ENCODE assay signal across 14 cellular contexts in genomic region chr12:6507102-6507998, GRCh38. TPM values are rescaled to one million over a fixed set of nuclear protein-coding genes. Genes with fewer than 3 reads are reported as not detected.
DNase-seq lines count a peak whose midpoint lies in the region; ATAC-seq, FAIRE-seq and TF ChIP-seq lines count a peak whose summit lies in the region.
"Had no signal": no experiment of that assay in that cellular context is flagged by ENCODE, and none has a peak within 500 bp of the region (broad histone marks: within the 10 kb centered on the region; RNA-seq: fewer than 3 reads in every experiment).

No MANE protein-coding gene starts in this region.

- H4K20me1 ChIP-seq in IMR-90 (ENCODE audit: insufficient read depth, low read length): no peaks in the 10 kb centered on the region

- no peak for TF ChIP-seq POLR2A in A549 (IDR thresholded peaks at IDR 0.05; ENCODE audit: low read length)
- TF ChIP-seq POLR2A in IMR-90 (IDR thresholded peaks at IDR 0.05; ENCODE audit: low read depth, low read length): no peak

- H3K27ac ChIP-seq in A549 (peak overlapping the region; percentile 25 to 55; a peak in 4 of 6 replicates), IMR-90 (ENCODE audit: insufficient read depth, low read length) (peak overlapping the region; percentile 93)
- H3K27ac ChIP-seq: Peyer's patch, tibial nerve had no signal

- peak overlapping the region; percentile 97 for H2BK15ac ChIP-seq in IMR-90 (ENCODE audit: low read depth, low read length)

- peak overlapping the region; percentile 96; the same call in 1 of the 2 replicates for H3K23ac ChIP-seq in IMR-90 (ENCODE audit: low read depth, low read length)

- H3K4ac ChIP-seq in IMR-90 (ENCODE audit: low read depth, low read length): peak overlapping the region; percentile 96

- H2AFZ ChIP-seq in IMR-90 (replicated peaks; ENCODE audit: low read length, poor library complexity): peak overlapping the region; percentile 63

- H3K4me1 ChIP-seq in A549: no peaks in the 10 kb centered on the region
- peaks cover 10% of the 10 kb centered on the region for H3K4me1 ChIP-seq in IMR-90 (ENCODE audit: control insufficient read depth, insufficient read depth, low read length)
- H3K4me1 ChIP-seq: Peyer's patch, tibial nerve had no signal

- peak overlapping the region; percentile 88; the same call in 1 of the 2 replicates for H3K56ac ChIP-seq in IMR-90 (ENCODE audit: extremely low read depth, insufficient read depth, low read length)

- WGBS in A549 (ENCODE audit: missing lambda C conversion rate): 96% methylated on average over 12 of the region's 12 CpGs
- WGBS in IMR-90 (ENCODE audit: extremely low coverage in 2 of 2, insufficient read length in 1 of 2), 2 experiments: 80% methylated on average over 1 of the region's 12 CpGs; no CpG with 5 or more reads in 1 of the 2 experiments

- POLR2A ChIA-PET in A549 (lab: Yijun Ruan, JAX): no interaction called here
- POLR2A ChIA-PET in IMR-90 (lab: Charles Lee; ENCODE audit: unreplicated experiment): interaction anchor here (1.3 kb wide), 1 partner anchor 27 kb away, joined by 15 read pairs; the partner anchor contains the start of gene GAPDH

- peak overlapping the region; percentile 97 for H2BK120ac ChIP-seq in IMR-90 (ENCODE audit: low read depth, low read length)

- H2AK5ac ChIP-seq in IMR-90 (ENCODE audit: low read depth, low read length): peak overlapping the region; percentile 93

- H3K79me1 ChIP-seq in IMR-90 (ENCODE audit: low read depth in 1 of 2, low read length in 2 of 2): peaks cover 42 to 60% of the 10 kb centered on the region in 2 experiments

- peak overlapping the region; percentile 99 for H4K5ac ChIP-seq in IMR-90 (ENCODE audit: low read depth, low read length)

- H3K4me3 ChIP-seq in A549: no peak overlapping the region
- no peak overlapping the region for H3K4me3 ChIP-seq in IMR-90 (ENCODE audit: insufficient read depth, low read depth, low read length)
- no peak overlapping the region for H3K4me3 ChIP-seq in bronchial epithelial cell (ENCODE audit: low read depth, low read length)
- H3K4me3 ChIP-seq: Peyer's patch, tibial nerve had no signal

- in situ Hi-C loops in IMR-90 (cut with MboI; ENCODE audit: low sequenced_read_pairs): no loop called here
- in situ Hi-C loops in ACHN (cut with HindIII; ENCODE audit: low pct_ligation_motif_present, low pct_unique_long_range_greater_than_20kb, low sequenced_read_pairs): no loop called here

- H3K4me2 ChIP-seq in A549 (no peak overlapping the region), IMR-90 (ENCODE audit: low read depth, low read length) (no peak overlapping the region)

- CTCF ChIA-PET in A549 (lab: Yijun Ruan, JAX): interaction anchor here (0.9 to 1.8 kb wide), 5 partner anchors 8 to 42 kb away, joined by 3 to 4 read pairs (median 3); no protein-coding TSS in a partner anchor
- CTCF ChIA-PET in IMR-90 (lab: Yijun Ruan, JAX): interaction anchor here (0.6 to 0.7 kb wide), 3 partner anchors 12 to 328 kb away, joined by 3 to 6 read pairs (median 4); no protein-coding TSS in a partner anchor

- TF ChIP-seq RAD21 in A549 (conservative IDR thresholded peaks at IDR 0.05 in 1 of 2, IDR thresholded peaks at IDR 0.05 in 1 of 2) (no peak), IMR-90 (IDR thresholded peaks at IDR 0.05; ENCODE audit: low read length) (no peak)

- dilution Hi-C loops in IMR-90 (cut with HindIII; ENCODE audit: low sequenced_read_pairs, unreplicated experiment): no loop called here

- no TSS peak for BruUV-seq in IMR-90 (replicated peaks; lab: Mats Ljungman, UMichigan)

- peaks cover 19% of the 10 kb centered on the region for H3K36me3 ChIP-seq in IMR-90 (ENCODE audit: control insufficient read depth, insufficient read depth, low read length)
- H3K36me3 ChIP-seq in bronchial epithelial cell (ENCODE audit: control insufficient read depth, insufficient read depth, low read length): peaks cover 9% of the 10 kb centered on the region

- H2BK20ac ChIP-seq in IMR-90 (ENCODE audit: low read depth, low read length): peak overlapping the region; percentile 90

- DNase-seq in A549 (ENCODE audit: low read depth in 1 of 2, low spot score in 1 of 2) (no peak), IMR-90 (peak; percentile 42), bronchial epithelial cell (ENCODE audit: low read depth) (peak; percentile 53), islet precursor cell (peak; percentile 61), putamen (ENCODE audit: low spot score) (no peak), ACHN (no peak)
- DNase-seq in stimulated activated CD4-positive, alpha-beta T cell treated with anti-CD3 and anti-CD28 coated beads, Interleukin-4, amount 100 ng/mL, for 24 hours: no peak
- DNase-seq: activated T-cell treated with anti-CD3 and anti-CD28 coated beads, Interleukin-2, amount 50 U/mL, for 4 hours; cerebellar nuclear complex; midbrain; Peyer's patch had no signal

- no peak for ATAC-seq in A549
- peak; percentile 86 for ATAC-seq in IMR-90 (ENCODE audit: low read depth)
- no peak for ATAC-seq in HG03342 (IDR thresholded peaks at IDR 0.05; ENCODE audit: unreplicated experiment)
- ATAC-seq: activated T-cell treated with anti-CD3 and anti-CD28 coated beads, Interleukin-2, amount 50 U/mL, for 4 hours; sciatic nerve had no signal

- H4K91ac ChIP-seq in IMR-90 (ENCODE audit: insufficient read depth, low read depth, low read length): peak overlapping the region; percentile 96

- peak overlapping the region; percentile 94 for H3K14ac ChIP-seq in IMR-90 (replicated peaks; ENCODE audit: low read depth, low read length)

- H3K18ac ChIP-seq in IMR-90 (ENCODE audit: low read depth, low read length): peak overlapping the region; percentile 100

- peak overlapping the region; percentile 37; the same call in 1 of the 2 replicates for H3K9ac ChIP-seq in IMR-90 (ENCODE audit: low read depth, low read length)

- intact Hi-C loops in IMR-90 (cut with micrococcal nuclease): no loop called here

- no peak for TF ChIP-seq CTCF in A549 (IDR thresholded peaks at IDR 0.05)
- no peak for TF ChIP-seq CTCF in IMR-90 (conservative IDR thresholded peaks at IDR 0.05; ENCODE audit: low read depth, low read length)
- TF ChIP-seq CTCF in bronchial epithelial cell (IDR thresholded peaks at IDR 0.05; ENCODE audit: insufficient read depth, low read length, severe bottlenecking): no peak

- no peaks in the 10 kb centered on the region; the same call in none of the 2 replicates for H3K9me1 ChIP-seq in IMR-90 (ENCODE audit: insufficient read depth, low read length)

- peak overlapping the region; percentile 93 for H2AK9ac ChIP-seq in IMR-90 (replicated peaks; ENCODE audit: low read depth, low read length, poor library complexity)

- peak overlapping the region; percentile 98 to 99 for H4K8ac ChIP-seq in IMR-90 (ENCODE audit: low read depth in 2 of 2, low read length in 2 of 2)

- FAIRE-seq in A549 (lab: Jason Lieb, UNC): no peak
- no peak for FAIRE-seq in bronchial epithelial cell (lab: Jason Lieb, UNC)

- H2BK5ac ChIP-seq in IMR-90 (ENCODE audit: low read depth, low read length, poor library complexity, severe bottlenecking): peak overlapping the region; percentile 97

- TF ChIP-seq EP300 in A549 (IDR thresholded peaks at IDR 0.05): no peak

- no peaks in the 10 kb centered on the region for H3K27me3 ChIP-seq in IMR-90 (ENCODE audit: control insufficient read depth, insufficient read depth, low read length)
- no peaks in the 10 kb centered on the region for H3K27me3 ChIP-seq in bronchial epithelial cell (ENCODE audit: control insufficient read depth, insufficient read depth, low read length)
- H3K27me3 ChIP-seq: Peyer's patch, tibial nerve had no signal

- H3K9me3 ChIP-seq in A549: no peaks in the 10 kb centered on the region
- no peaks in the 10 kb centered on the region for H3K9me3 ChIP-seq in IMR-90 (ENCODE audit: control insufficient read depth, insufficient read depth, low read length)
- H3K9me3 ChIP-seq: Peyer's patch, tibial nerve had no signal

RNA-seq across cellular contexts. Expression of gene NCAPD2, which starts 13.4 kb away (rescaled TPM):
- 130 and 145 TPM in 2 replicates for polyA plus RNA-seq in A549 (2011; rRNA removed)
- polyA plus RNA-seq in A549 (2012; cell fraction: cytosol; rRNA removed): 86.9 and 90.0 TPM in 2 replicates
- polyA plus RNA-seq in A549 (2012; cell fraction: nucleus; rRNA removed): 124 and 125 TPM in 2 replicates
- 76.1 to 82.0 TPM (median 77.3 TPM) in 3 replicates for polyA plus RNA-seq in A549 (2017; fragmentation: RNase III; extraction: RNeasy Plus Mini Kit Qiagen cat#74134 plus additional on column Dnase treatment)
- polyA minus RNA-seq in A549 (2011; rRNA and poly(A)+ RNA removed): 163 and 187 TPM in 2 replicates
- 52.8 and 57.9 TPM in 2 replicates for total RNA-seq in IMR-90 (2012; rRNA removed)
- 35.6 and 40.9 TPM in 2 replicates for polyA plus RNA-seq in IMR-90 (2012; rRNA removed)
- 24.1 and 33.8 TPM in 2 replicates for polyA plus RNA-seq in IMR-90 (2012; cell fraction: cytosol; rRNA removed)
- polyA plus RNA-seq in IMR-90 (2012; cell fraction: nucleus; rRNA removed; ENCODE audit: low replicate concordance): 21.1 and 24.2 TPM in 2 replicates
- 14.7 and 17.9 TPM in 2 replicates for total RNA-seq in bronchial epithelial cell

RNA-seq across cellular contexts. Expression of gene MRPL51, which starts 14.3 kb away (rescaled TPM):
- polyA plus RNA-seq in A549 (2011; rRNA removed): 181 and 337 TPM in 2 replicates
- polyA plus RNA-seq in A549 (2012; cell fraction: cytosol; rRNA removed): 198 and 262 TPM in 2 replicates
- polyA plus RNA-seq in A549 (2012; cell fraction: nucleus; rRNA removed): 65.6 and 118 TPM in 2 replicates
- polyA plus RNA-seq in A549 (2017; fragmentation: RNase III; extraction: RNeasy Plus Mini Kit Qiagen cat#74134 plus additional on column Dnase treatment): 260 to 272 TPM (median 265 TPM) in 3 replicates
- 33.9 and 50.6 TPM in 2 replicates for polyA minus RNA-seq in A549 (2011; rRNA and poly(A)+ RNA removed)
- 80.1 and 126 TPM in 2 replicates for total RNA-seq in IMR-90 (2012; rRNA removed)
- polyA plus RNA-seq in IMR-90 (2012; rRNA removed): 151 and 160 TPM in 2 replicates
- polyA plus RNA-seq in IMR-90 (2012; cell fraction: cytosol; rRNA removed): 68.0 and 178 TPM in 2 replicates
- 16.5 and 43.9 TPM in 2 replicates for polyA plus RNA-seq in IMR-90 (2012; cell fraction: nucleus; rRNA removed; ENCODE audit: low replicate concordance)
- total RNA-seq in bronchial epithelial cell: 61.1 and 102 TPM in 2 replicates

RNA-seq across cellular contexts. Expression of gene GAPDH, which starts 27.0 kb away (rescaled TPM):
- polyA plus RNA-seq in A549 (2011; rRNA removed): 10,036 and 10,800 TPM in 2 replicates
- polyA plus RNA-seq in A549 (2012; cell fraction: cytosol; rRNA removed): 21,407 and 21,524 TPM in 2 replicates
- 14,086 and 20,182 TPM in 2 replicates for polyA plus RNA-seq in A549 (2012; cell fraction: nucleus; rRNA removed)
- polyA plus RNA-seq in A549 (2017; fragmentation: RNase III; extraction: RNeasy Plus Mini Kit Qiagen cat#74134 plus additional on column Dnase treatment): 6,292 to 6,607 TPM (median 6,463 TPM) in 3 replicates
- polyA minus RNA-seq in A549 (2011; rRNA and poly(A)+ RNA removed): 13,401 and 18,844 TPM in 2 replicates
- total RNA-seq in IMR-90 (2012; rRNA removed): 11,536 and 12,939 TPM in 2 replicates
- polyA plus RNA-seq in IMR-90 (2012; rRNA removed): 21,893 and 22,387 TPM in 2 replicates
- 8,363 and 20,126 TPM in 2 replicates for polyA plus RNA-seq in IMR-90 (2012; cell fraction: cytosol; rRNA removed)
- polyA plus RNA-seq in IMR-90 (2012; cell fraction: nucleus; rRNA removed; ENCODE audit: low replicate concordance): 5,196 and 8,980 TPM in 2 replicates
- 5,048 and 6,753 TPM in 2 replicates for total RNA-seq in bronchial epithelial cell

RNA-seq across cellular contexts. Expression of gene VAMP1, which starts 36.9 kb away (rescaled TPM):
- polyA plus RNA-seq in A549 (2011; rRNA removed) (17.6 and 28.8 TPM in 2 replicates), A549 (2017; fragmentation: RNase III; extraction: RNeasy Plus Mini Kit Qiagen cat#74134 plus additional on column Dnase treatment) (20.6 to 22.8 TPM (median 22.7 TPM) in 3 replicates), IMR-90 (2012; rRNA removed) (21.9 and 23.1 TPM in 2 replicates)
- polyA plus RNA-seq in A549 (2012; cell fraction: cytosol; rRNA removed): 33.0 and 36.2 TPM in 2 replicates
- 45.9 and 80.7 TPM in 2 replicates for polyA plus RNA-seq in A549 (2012; cell fraction: nucleus; rRNA removed)
- polyA minus RNA-seq in A549 (2011; rRNA and poly(A)+ RNA removed): 12.7 and 14.2 TPM in 2 replicates
- total RNA-seq in IMR-90 (2012; rRNA removed) (7.2 and 7.5 TPM in 2 replicates), bronchial epithelial cell (0.26 and 3.1 TPM in 2 replicates)
- polyA plus RNA-seq in IMR-90 (2012; cell fraction: cytosol; rRNA removed): 10.5 and 21.1 TPM in 2 replicates
- 87.7 and 150 TPM in 2 replicates for polyA plus RNA-seq in IMR-90 (2012; cell fraction: nucleus; rRNA removed; ENCODE audit: low replicate concordance)

RNA-seq across cellular contexts. Expression of gene IFFO1, which starts 48.5 kb away (rescaled TPM):
- polyA plus RNA-seq in A549 (2011; rRNA removed) (0.74 and 1.0 TPM in 2 replicates), A549 (2017; fragmentation: RNase III; extraction: RNeasy Plus Mini Kit Qiagen cat#74134 plus additional on column Dnase treatment) (0.94 to 1.5 TPM (median 1.1 TPM) in 3 replicates), IMR-90 (2012; rRNA removed) (35.1 and 37.8 TPM in 2 replicates)
- polyA plus RNA-seq in A549 (2012; cell fraction: cytosol; rRNA removed): 0.74 and 1.1 TPM in 2 replicates
- polyA plus RNA-seq in A549 (2012; cell fraction: nucleus; rRNA removed): 3.3 and 3.8 TPM in 2 replicates
- 1.2 and 1.3 TPM in 2 replicates for polyA minus RNA-seq in A549 (2011; rRNA and poly(A)+ RNA removed)
- total RNA-seq in IMR-90 (2012; rRNA removed) (5.6 and 5.8 TPM in 2 replicates), bronchial epithelial cell (0.51 and 0.53 TPM in 2 replicates)
- 30.6 and 33.4 TPM in 2 replicates for polyA plus RNA-seq in IMR-90 (2012; cell fraction: cytosol; rRNA removed)
- polyA plus RNA-seq in IMR-90 (2012; cell fraction: nucleus; rRNA removed; ENCODE audit: low replicate concordance): 194 and 345 TPM in 2 replicates

Comparison
In these comparisons a context has a peak if more than half of its experiments do, and no peak if none do; other contexts are left out.
1. DNase-seq: peak in IMR-90 (single experiment), bronchial epithelial cell (single experiment) and islet precursor cell (single experiment); none in A549 (0 of 2), putamen (single experiment), stimulated activated CD4-positive, alpha-beta T cell treated with anti-CD3 and anti-CD28 coated beads, Interleukin-4, amount 100 ng/mL, for 24 hours (single experiment) and ACHN (single experiment).